Comparison of ENCODE assay signal across 15 cellular contexts in the genomic region with DNA sequence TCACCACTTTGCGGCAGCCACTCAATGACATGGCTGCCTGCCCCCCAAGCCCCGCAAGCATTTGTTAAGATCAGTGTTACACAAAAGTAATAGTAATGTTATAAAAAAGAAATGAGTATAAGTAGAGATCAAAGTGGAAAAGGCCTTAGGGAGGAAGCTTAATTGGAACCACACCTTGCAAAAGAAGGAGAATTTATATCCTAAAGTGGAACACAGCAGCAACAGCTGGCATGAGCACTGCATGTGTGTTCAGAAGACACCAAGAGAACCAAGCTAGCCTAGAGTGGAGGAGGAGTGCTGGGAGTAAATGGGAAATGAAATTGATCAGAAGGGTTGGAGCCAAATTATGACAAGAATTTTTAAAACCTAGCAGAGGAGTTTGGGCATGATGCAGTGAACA.
"Had no signal": no experiment of that assay in that cellular context is flagged by ENCODE, and none has a peak within 500 bp of the region (broad histone marks: within the 10 kb centered on the region; RNA-seq: fewer than 3 reads in every experiment).

No MANE protein-coding gene starts in this region.

- DNase-seq: activated CD4-positive, alpha-beta T cell treated with anti-CD3 and anti-CD28 coated beads for 1 hour; activated CD4-positive, alpha-beta T cell treated with anti-CD3 and anti-CD28 coated beads, Interleukin-2, amount 50 U/mL, for 48 hours; activated CD8-positive, alpha-beta memory T cell treated with anti-CD3 and anti-CD28 coated beads, Interleukin-2, amount 10 ng/mL, durations not matched to agents 7 days and 5 days; activated gamma-delta T cell; activated T-cell treated with anti-CD3 and anti-CD28 coated beads, Interleukin-2, amount 50 U/mL, for 24 hours; midbrain; naive thymus-derived CD4-positive, alpha-beta T cell; nucleus accumbens; right lobe of liver; stimulated activated CD4-positive, alpha-beta T cell treated with anti-CD3 and anti-CD28 coated beads, Interleukin-2, amount 100 ng/mL, for 24 hours; stimulated activated naive CD4-positive, alpha-beta T cell had no signal

- H3K27ac Mint-ChIP-seq: activated CD8-positive, alpha-beta memory T cell treated with anti-CD3 and anti-CD28 coated beads, Interleukin-2, amount 10 ng/mL, durations not matched to agents 7 days and 5 days had no signal

- H3K36me3 ChIP-seq: ascending aorta, cardiac muscle cell, prostate gland, right lobe of liver had no signal

- H3K36me3 Mint-ChIP-seq: activated CD8-positive, alpha-beta memory T cell treated with anti-CD3 and anti-CD28 coated beads, Interleukin-2, amount 10 ng/mL, durations not matched to agents 7 days and 5 days; activated naive CD8-positive, alpha-beta T cell had no signal

- H3K27ac ChIP-seq: ascending aorta, cardiac muscle cell, prostate gland, right lobe of liver had no signal

- H3K9me3 Mint-ChIP-seq: activated T-cell treated with anti-CD3 and anti-CD28 coated beads, Interleukin-2, amount 50 U/mL, for 24 hours had no signal

- H3K4me3 ChIP-seq: ascending aorta, cardiac muscle cell, prostate gland, right lobe of liver had no signal

- H3K27me3 ChIP-seq: ascending aorta, cardiac muscle cell, right lobe of liver had no signal

- H3K27me3 Mint-ChIP-seq: activated CD8-positive, alpha-beta memory T cell treated with anti-CD3 and anti-CD28 coated beads, Interleukin-2, amount 10 ng/mL, durations not matched to agents 7 days and 5 days; activated naive CD8-positive, alpha-beta T cell; activated T-cell treated with anti-CD3 and anti-CD28 coated beads, Interleukin-2, amount 50 U/mL, for 24 hours; naive thymus-derived CD4-positive, alpha-beta T cell had no signal

- H3K4me3 Mint-ChIP-seq: activated CD8-positive, alpha-beta memory T cell treated with anti-CD3 and anti-CD28 coated beads, Interleukin-2, amount 10 ng/mL, durations not matched to agents 7 days and 5 days; activated naive CD8-positive, alpha-beta T cell; activated T-cell treated with anti-CD3 and anti-CD28 coated beads, Interleukin-2, amount 50 U/mL, for 24 hours had no signal

- ATAC-seq: activated CD8-positive, alpha-beta memory T cell treated with anti-CD3 and anti-CD28 coated beads, Interleukin-2, amount 10 ng/mL, durations not matched to agents 7 days and 5 days; naive thymus-derived CD4-positive, alpha-beta T cell; right lobe of liver had no signal
